18 cellular contexts compared by ENCODE assay signal in genomic region chr6:155319902-155320301, GRCh38. TPM values are rescaled to one million over a fixed set of nuclear protein-coding genes. Genes with fewer than 3 reads are reported as not detected.
DNase-seq lines count a peak whose midpoint lies in the region; ATAC-seq and TF ChIP-seq lines count a peak whose summit lies in the region.
"Had no signal": no experiment of that assay in that cellular context is flagged by ENCODE, and none has a peak within 500 bp of the region (broad histone marks: within the 10 kb centered on the region; RNA-seq: fewer than 3 reads in every experiment).

No MANE protein-coding gene starts in this region.

- no peak overlapping the region for H3K27ac ChIP-seq in upper lobe of right lung
- H3K27ac ChIP-seq in heart left ventricle = peak overlapping the region in 1 of 12 donors; percentile 24

- H3K4me3 ChIP-seq in upper lobe of right lung = no peak overlapping the region
- H3K4me3 ChIP-seq in heart left ventricle = peak overlapping the region in 3 of 12 donors; percentile 6 to 43 (median 12)

- peak; percentile 45 for ATAC-seq in GM19467 (IDR thresholded peaks at IDR 0.05; ENCODE audit: unreplicated experiment)
- peak; percentile 41 for ATAC-seq in HG03378 (IDR thresholded peaks at IDR 0.05; ENCODE audit: unreplicated experiment)
- no peak for ATAC-seq in T-helper 17 cell
- peak; percentile 80 for ATAC-seq in upper lobe of right lung
- no peak for ATAC-seq in heart left ventricle
- ATAC-seq: heart right ventricle, left colon had no signal

- no peak for DNase-seq in T-helper 17 cell
- DNase-seq in upper lobe of right lung = no peak
- no peak for DNase-seq in activated naive CD4-positive, alpha-beta T cell (lab: John Stamatoyannopoulos, UW)
- no peak for DNase-seq in heart left ventricle
- no peak for DNase-seq in NCI-H1930 (lab: John Stamatoyannopoulos, UW)
- DNase-seq: central memory CD4-positive, alpha-beta T cell; erythroblast; HCEC 1CT; heart right ventricle; left colon; NCI-H2171 treated with DMSO at 0.1 percent for 48 hours; nephron progenitor cell had no signal

- peak overlapping the region; percentile 32 for H3K4me3 Mint-ChIP-seq in T-helper 17 cell
- H3K4me3 Mint-ChIP-seq: activated naive CD8-positive, alpha-beta T cell; nephron progenitor cell had no signal

- H3K36me3 Mint-ChIP-seq in T-helper 17 cell (ENCODE audit: low read depth) = peaks cover 2% of the 10 kb centered on the region
- H3K36me3 Mint-ChIP-seq: activated naive CD8-positive, alpha-beta T cell had no signal

- H3K27me3 ChIP-seq in upper lobe of right lung (no peaks in the 10 kb centered on the region), heart left ventricle (no peaks in the 10 kb centered on the region)
- H3K27me3 ChIP-seq: heart right ventricle had no signal

- no peak overlapping the region for H3K27ac Mint-ChIP-seq in T-helper 17 cell
- H3K27ac Mint-ChIP-seq: activated naive CD8-positive, alpha-beta T cell; nephron progenitor cell had no signal

- H3K27me3 Mint-ChIP-seq in T-helper 17 cell = no peaks in the 10 kb centered on the region
- H3K27me3 Mint-ChIP-seq: activated naive CD8-positive, alpha-beta T cell had no signal

- H3K4me1 ChIP-seq in upper lobe of right lung (no peaks in the 10 kb centered on the region), heart left ventricle (peaks cover 0 to 11% (median 4%) of the 10 kb centered on the region in 12 donors)

- H3K4me1 Mint-ChIP-seq in T-helper 17 cell = peaks cover 10% of the 10 kb centered on the region

- TF ChIP-seq CTCF in upper lobe of right lung (IDR thresholded peaks at IDR 0.05) (no peak), heart left ventricle (IDR thresholded peaks at IDR 0.05) (no peak)

- no peak for TF ChIP-seq POLR2A in heart left ventricle (IDR thresholded peaks at IDR 0.05)

- intact Hi-C loops in upper lobe of right lung (cut with DNase I) (no loop called here), heart left ventricle (cut with DNase I) (loop anchor here in 8 of 10 donors (5.0 to 10.0 kb wide), 6 partner anchors 135 to 1865 kb away; no protein-coding TSS in a partner anchor)

- WGBS in heart left ventricle, 4 donors = 85 to 93% (median 92%) methylated on average over 4 of the region's 4 CpGs

- H3K36me3 ChIP-seq in upper lobe of right lung (no peaks in the 10 kb centered on the region), heart left ventricle (no peaks in the 10 kb centered on the region)
- H3K36me3 ChIP-seq: heart right ventricle had no signal

- no peaks in the 10 kb centered on the region for H3K9me3 ChIP-seq in T-helper 17 cell (ENCODE audit: control insufficient read depth, low read length, poor library complexity, severe bottlenecking)
- H3K9me3 ChIP-seq in upper lobe of right lung = no peaks in the 10 kb centered on the region
- H3K9me3 ChIP-seq in heart left ventricle = no peaks in the 10 kb centered on the region

RNA-seq across cellular contexts. Expression of gene TFB1M, which starts 5.6 kb away (rescaled TPM):
- 10 to 100 TPM; 13.7 to 16.6 TPM for total RNA-seq in T-helper 17 cell
- total RNA-seq in upper lobe of right lung = 18.6 TPM
- total RNA-seq in heart left ventricle = 10 to 100 TPM; 11.4 to 24.5 (median 20.2) TPM
- polyA plus RNA-seq in heart left ventricle = 10 to 100 TPM; 14.2 to 15.5 TPM

RNA-seq across cellular contexts. Expression of gene CLDN20, which starts 56.1 kb away (rescaled TPM):
- total RNA-seq in T-helper 17 cell = not detected
- total RNA-seq in upper lobe of right lung = not detected
- total RNA-seq in heart left ventricle = not detected
- polyA plus RNA-seq in heart left ventricle = under 1 TPM in 1 of 2 donors, not detected in 1; 0.30 TPM
- total RNA-seq: heart right ventricle; left colon; LHCN-M2; subcutaneous adipose tissue; T-helper 2 cell treated with Interferon-gamma antibody and Interleukin-4, amounts not matched to agents 100 ng/mL and 5 ng/mL, for 36 hours had no signal
- polyA plus RNA-seq: heart right ventricle had no signal

Comparison
In these comparisons a context has a peak if more than half of its experiments do, and no peak if none do; other contexts are left out.
1. ATAC-seq: peak in GM19467 (single experiment), HG03378 (single experiment) and upper lobe of right lung (single experiment); none in T-helper 17 cell (single experiment) and heart left ventricle (0 of 4).